Comparison of ENCODE assay signal across 10 cellular contexts in genomic region chr14:75832621-75833297, GRCh38.
DNase-seq lines count a peak whose midpoint lies in the region; ATAC-seq and TF ChIP-seq lines count a peak whose summit lies in the region.
"Had no signal": no experiment of that assay in that cellular context is flagged by ENCODE, and none has a peak within 500 bp of the region (broad histone marks: within the 10 kb centered on the region; RNA-seq: fewer than 3 reads in every experiment).

No MANE protein-coding gene starts in this region.

- DNase-seq in natural killer cell = no peak
- DNase-seq in natural killer cell treated with Interleukin-12 subunit alpha and Interleukin-12 subunit beta and Interleukin-15 and Interleukin-18, amount 100 ng/mL, for 72 hours (ENCODE audit: low spot score) = no peak
- DNase-seq in ascending aorta (ENCODE audit: low spot score in 2 of 2) = no peak
- DNase-seq in iris pigment epithelial cell (ENCODE audit: low read depth) = peak; percentile 94
- DNase-seq in thyroid gland = no peak
- no peak for DNase-seq in H4 (ENCODE audit: low spot score)
- no peak for DNase-seq in NCI-H187 treated with DMSO at 0.1 percent for 48 hours (lab: John Stamatoyannopoulos, UW)

- intact Hi-C loops in natural killer cell (cut with micrococcal nuclease) (no loop called here), ascending aorta (cut with DNase I) (no loop called here), thyroid gland (cut with DNase I) (no loop called here)

- TF ChIP-seq CTCF in natural killer cell (IDR thresholded peaks at IDR 0.05) (no peak), ascending aorta (IDR thresholded peaks at IDR 0.05) (no peak), thyroid gland (IDR thresholded peaks at IDR 0.05) (no peak)

- H3K27me3 ChIP-seq in ascending aorta = no peaks in the 10 kb centered on the region
- no peaks in the 10 kb centered on the region for H3K27me3 ChIP-seq in thyroid gland

- H3K9me3 ChIP-seq in ascending aorta = no peaks in the 10 kb centered on the region
- H3K9me3 ChIP-seq in thyroid gland = no peaks in the 10 kb centered on the region

- no peak for ATAC-seq in natural killer cell
- no peak for ATAC-seq in natural killer cell treated with Interleukin-12 subunit alpha and Interleukin-12 subunit beta and Interleukin-15 and Interleukin-18, amount 100 ng/mL, for 72 hours
- no peak for ATAC-seq in GM21825 (IDR thresholded peaks at IDR 0.05; ENCODE audit: unreplicated experiment)

- H3K27me3 Mint-ChIP-seq in natural killer cell (ENCODE audit: low read depth in 2 of 2) = no peaks in the 10 kb centered on the region
- H3K27me3 Mint-ChIP-seq in natural killer cell treated with Interleukin-12 subunit alpha and Interleukin-12 subunit beta and Interleukin-15 and Interleukin-18, amount 100 ng/mL, for 72 hours = no peaks in the 10 kb centered on the region
- H3K27me3 Mint-ChIP-seq: activated naive CD8-positive, alpha-beta T cell had no signal

- H3K4me1 Mint-ChIP-seq in natural killer cell = peaks cover 5% of the 10 kb centered on the region in 2 donors
- H3K4me1 Mint-ChIP-seq in natural killer cell treated with Interleukin-12 subunit alpha and Interleukin-12 subunit beta and Interleukin-15 and Interleukin-18, amount 100 ng/mL, for 72 hours (ENCODE audit: low read depth in 2 of 2) = peaks cover 2 to 14% of the 10 kb centered on the region in 2 donors

- H3K4me3 Mint-ChIP-seq in natural killer cell = peak overlapping the region; percentile 13
- H3K4me3 Mint-ChIP-seq in natural killer cell treated with Interleukin-12 subunit alpha and Interleukin-12 subunit beta and Interleukin-15 and Interleukin-18, amount 100 ng/mL, for 72 hours = no peak overlapping the region

- no peak overlapping the region for H3K4me3 ChIP-seq in ascending aorta
- no peak overlapping the region for H3K4me3 ChIP-seq in thyroid gland (replicated peaks in 1 of 3)
- H3K4me3 ChIP-seq: skin epidermis had no signal

- no peaks in the 10 kb centered on the region for H3K36me3 Mint-ChIP-seq in natural killer cell
- peaks cover 8% of the 10 kb centered on the region for H3K36me3 Mint-ChIP-seq in natural killer cell treated with Interleukin-12 subunit alpha and Interleukin-12 subunit beta and Interleukin-15 and Interleukin-18, amount 100 ng/mL, for 72 hours

- H3K27ac Mint-ChIP-seq in natural killer cell = peak overlapping the region in 1 of 2 donors; percentile 2
- no peak overlapping the region for H3K27ac Mint-ChIP-seq in natural killer cell treated with Interleukin-12 subunit alpha and Interleukin-12 subunit beta and Interleukin-15 and Interleukin-18, amount 100 ng/mL, for 72 hours
- H3K27ac Mint-ChIP-seq: activated naive CD8-positive, alpha-beta T cell had no signal

- WGBS in thyroid gland, 2 donors = 82 to 86% methylated on average over 10 of the region's 10 CpGs

- H3K36me3 ChIP-seq in ascending aorta (no peaks in the 10 kb centered on the region), thyroid gland (no peaks in the 10 kb centered on the region)

- H3K9me3 Mint-ChIP-seq in natural killer cell = no peaks in the 10 kb centered on the region
- no peaks in the 10 kb centered on the region for H3K9me3 Mint-ChIP-seq in natural killer cell treated with Interleukin-12 subunit alpha and Interleukin-12 subunit beta and Interleukin-15 and Interleukin-18, amount 100 ng/mL, for 72 hours

- TF ChIP-seq POLR2A in thyroid gland (IDR thresholded peaks at IDR 0.05) = no peak

- peak overlapping the region; percentile 2 to 46 for H3K27ac ChIP-seq in ascending aorta
- no peak overlapping the region for H3K27ac ChIP-seq in thyroid gland

- H3K4me1 ChIP-seq in ascending aorta (peaks cover 8 to 16% of the 10 kb centered on the region in 2 donors), thyroid gland (peaks cover 0 to 10% of the 10 kb centered on the region in 2 donors)

Comparison
In these comparisons a context has a peak if more than half of its experiments do, and no peak if none do; other contexts are left out.
1. H3K27ac ChIP-seq: peak in ascending aorta (2 of 2); none in thyroid gland (0 of 3).